In genomic region chr22:41478891-41479521, GRCh38 we compare ENCODE assay signal across 9 cellular contexts. TPM values are rescaled to one million over a fixed set of nuclear protein-coding genes. Genes with fewer than 3 reads are reported as not detected.
DNase-seq lines count a peak whose midpoint lies in the region; ATAC-seq, FAIRE-seq and TF ChIP-seq lines count a peak whose summit lies in the region.
"Had no signal": no experiment of that assay in that cellular context is flagged by ENCODE, and none has a peak within 500 bp of the region (broad histone marks: within the 10 kb centered on the region; RNA-seq: fewer than 3 reads in every experiment).

No MANE protein-coding gene starts in this region.

- H3K36me3 ChIP-seq in left ventricle myocardium inferior (peaks cover 14% of the 10 kb centered on the region), GM12878 (ENCODE audit: control insufficient read depth in 2 of 2, insufficient read depth in 2 of 2, low read length in 1 of 2) (peaks cover 0 to 4% of the 10 kb centered on the region in 2 experiments; a peak in 2 of 4 replicates), mesenchymal stem cell (ENCODE audit: control insufficient read depth in 1 of 2, insufficient read depth in 2 of 2, low read depth in 1 of 2, low read length in 2 of 2) (peaks cover 0 to 15% of the 10 kb centered on the region in 2 experiments), aorta (ENCODE audit: control insufficient read depth in 1 of 2, insufficient read depth in 2 of 2, low read length in 1 of 2) (no peaks in the 10 kb centered on the region)

- in situ Hi-C loops in GM12878 (cut with MboI) = no loop called here

- peaks cover 15 to 69% (median 50%) of the 10 kb centered on the region in 4 donors for H3K4me1 Mint-ChIP-seq in naive thymus-derived CD8-positive, alpha-beta T cell

- no peak overlapping the region for H2BK5ac ChIP-seq in mesenchymal stem cell (ENCODE audit: low read depth, low read length, poor library complexity, severe bottlenecking)

- ATAC-seq in GM12878 (peak; percentile 58), aorta (ENCODE audit: low FRiP score) (peak; percentile 8)
- no peak for ATAC-seq in naive thymus-derived CD8-positive, alpha-beta T cell

- no peak overlapping the region for H2AK5ac ChIP-seq in mesenchymal stem cell (ENCODE audit: low read length, severe bottlenecking)

- TF ChIP-seq POLR2A in GM12878 (IDR thresholded peaks at IDR 0.05; ENCODE audit: low read depth, low read length) = no peak

- CTCF ChIA-PET in GM12878 (lab: Yijun Ruan, JAX) = interaction anchor here (0.6 to 5.2 kb wide), 10 partner anchors 10 to 896 kb away, joined by 3 to 26 read pairs (median 4); partner anchors contain the start of genes ACO2 and PHF5A

- no peak overlapping the region for H3K18ac ChIP-seq in mesenchymal stem cell (ENCODE audit: low read depth in 1 of 2, low read length in 2 of 2)

- H3K9me3 ChIP-seq in left ventricle myocardium inferior (replicated peaks) (no peaks in the 10 kb centered on the region), GM12878 (replicated peaks; ENCODE audit: control insufficient read depth, insufficient read depth, low read length) (no peaks in the 10 kb centered on the region), mesenchymal stem cell (ENCODE audit: control insufficient read depth, low read length) (no peaks in the 10 kb centered on the region), aorta (ENCODE audit: control insufficient read depth, low read length) (no peaks in the 10 kb centered on the region)
- H3K9me3 ChIP-seq: neutrophil had no signal

- no peak overlapping the region for H2AFZ ChIP-seq in GM12878 (ENCODE audit: control insufficient read depth, low read depth, low read length)
- no peak overlapping the region for H2AFZ ChIP-seq in mesenchymal stem cell (ENCODE audit: low read depth, low read length)

- no peak overlapping the region for H2BK12ac ChIP-seq in mesenchymal stem cell (ENCODE audit: low read length in 2 of 2)

- H2BK15ac ChIP-seq in mesenchymal stem cell (ENCODE audit: low read depth, poor library complexity, severe bottlenecking) = no peak overlapping the region

- peak overlapping the region in 4 of 10 donors; percentile 17 to 66 (median 30) for H3K27ac Mint-ChIP-seq in naive thymus-derived CD8-positive, alpha-beta T cell

- peak overlapping the region; percentile 35 for H4K91ac ChIP-seq in mesenchymal stem cell (ENCODE audit: low read length)

- TF ChIP-seq CTCF in left ventricle myocardium inferior (IDR thresholded peaks at IDR 0.05; ENCODE audit: borderline replicate concordance) = no peak
- no peak for TF ChIP-seq CTCF in GM12878 (IDR thresholded peaks at IDR 0.05 in 2 of 3, conservative IDR thresholded peaks at IDR 0.05 in 1 of 3; ENCODE audit: control insufficient read depth in 2 of 3, extremely low read depth in 1 of 3, insufficient read depth in 1 of 3, low read depth in 3 of 3, low read length in 3 of 3)

- H3K4me3 ChIP-seq in left ventricle myocardium inferior = peak overlapping the region; percentile 17
- peak overlapping the region; percentile 38; the same call in 1 of the 2 replicates for H3K4me3 ChIP-seq in GM12878
- no peak overlapping the region for H3K4me3 ChIP-seq in mesenchymal stem cell (ENCODE audit: insufficient read depth in 1 of 2, low read depth in 1 of 2, low read length in 2 of 2)
- H3K4me3 ChIP-seq in aorta (ENCODE audit: low read length in 2 of 2) = no peak overlapping the region

- H3K9ac ChIP-seq in GM12878 (ENCODE audit: control insufficient read depth, insufficient read depth, low read length) (no peak overlapping the region), mesenchymal stem cell (ENCODE audit: low read length) (peak overlapping the region; percentile 74)

- FAIRE-seq in GM12878 (lab: Jason Lieb, UNC) = no peak

- H3K4me1 ChIP-seq in left ventricle myocardium inferior (peaks cover 98% of the 10 kb centered on the region), GM12878 (ENCODE audit: control insufficient read depth, insufficient read depth, low read length) (peaks cover 60% of the 10 kb centered on the region), mesenchymal stem cell (ENCODE audit: control insufficient read depth, insufficient read depth, low read depth, low read length) (peaks cover 24% of the 10 kb centered on the region), aorta (ENCODE audit: control insufficient read depth in 1 of 2, insufficient read depth in 2 of 2, low read length in 2 of 2) (peaks cover 3 to 4% of the 10 kb centered on the region in 2 donors)

- H3K27me3 ChIP-seq in left ventricle myocardium inferior (ENCODE audit: low read depth) = no peaks in the 10 kb centered on the region
- H3K27me3 ChIP-seq in GM12878 (replicated peaks in 1 of 2; ENCODE audit: control insufficient read depth in 2 of 2, insufficient read depth in 2 of 2, low read length in 1 of 2) = no peaks in the 10 kb centered on the region
- no peaks in the 10 kb centered on the region for H3K27me3 ChIP-seq in mesenchymal stem cell (ENCODE audit: control insufficient read depth in 1 of 2, insufficient read depth in 1 of 2, low read length in 2 of 2)
- H3K27me3 ChIP-seq in aorta (ENCODE audit: control insufficient read depth in 1 of 2, insufficient read depth in 2 of 2, low read length in 1 of 2) = no peaks in the 10 kb centered on the region
- H3K27me3 ChIP-seq: neutrophil had no signal

- RAD21 ChIA-PET in GM12878 (lab: Charles Lee; ENCODE audit: unreplicated experiment) = interaction anchor here (0.6 to 3.3 kb wide), 12 partner anchors 10 to 362 kb away, joined by 3 to 30 read pairs (median 6); partner anchors contain the start of genes ACO2, PHF5A, PMM1 and TEF

- H3K27ac ChIP-seq in left ventricle myocardium inferior (replicated peaks) = peak overlapping the region; percentile 76
- peak overlapping the region; percentile 52 for H3K27ac ChIP-seq in GM12878 (ENCODE audit: control insufficient read depth, insufficient read depth)
- no peak overlapping the region for H3K27ac ChIP-seq in mesenchymal stem cell (ENCODE audit: low read length, poor library complexity, severe bottlenecking)
- peak overlapping the region in 1 of 2 donors; percentile 85 for H3K27ac ChIP-seq in aorta (ENCODE audit: low read depth in 1 of 2, low read length in 2 of 2)
- H3K27ac ChIP-seq: neutrophil had no signal

- BruUV-seq in GM12878 (replicated peaks; lab: Mats Ljungman, UMichigan) = TSS peak; percentile 29

- WGBS in GM12878 (ENCODE audit: insufficient coverage, insufficient replicate concordance, low lambda C conversion rate, missing lambda C conversion rate) = 4% methylated on average over 7 of the region's 7 CpGs
- 94% methylated on average over 7 of the region's 7 CpGs for WGBS in mesenchymal stem cell
- 74 to 75% methylated on average over 7 of the region's 7 CpGs for WGBS in aorta, 2 donors

- peak overlapping the region in 1 of 10 donors; percentile 22 for H3K4me3 Mint-ChIP-seq in naive thymus-derived CD8-positive, alpha-beta T cell

- no peaks in the 10 kb centered on the region for H3K27me3 Mint-ChIP-seq in naive thymus-derived CD8-positive, alpha-beta T cell

- TF ChIP-seq EP300 in GM12878 (IDR thresholded peaks at IDR 0.05; ENCODE audit: borderline replicate concordance in 1 of 2, control insufficient read depth in 1 of 2, low read depth in 2 of 2, low read length in 2 of 2) = no peak

- peaks cover 36% of the 10 kb centered on the region for H3K79me1 ChIP-seq in mesenchymal stem cell (replicated peaks; ENCODE audit: low read length, poor library complexity, severe bottlenecking)

- no peak overlapping the region for H3K14ac ChIP-seq in mesenchymal stem cell (ENCODE audit: low read length in 2 of 2)

- no peak overlapping the region for H3K4ac ChIP-seq in mesenchymal stem cell (ENCODE audit: low read depth in 1 of 2, low read length in 2 of 2)

- POLR2A ChIA-PET in GM12878 (lab: Charles Lee) = interaction anchor here (0.6 to 9.0 kb wide), 11 partner anchors 10 to 1038 kb away, joined by 3 to 122 read pairs (median 6); partner anchors contain the start of genes ACO2, PHF5A, PMM1 and TOB2
- POLR2A ChIA-PET in naive thymus-derived CD8-positive, alpha-beta T cell (lab: Charles Lee) = interaction anchor here (0.8 to 1.1 kb wide), 2 partner anchors 46 to 67 kb away, joined by 3 read pairs; no protein-coding TSS in a partner anchor

- H4K8ac ChIP-seq in mesenchymal stem cell (ENCODE audit: low read length) = no peak overlapping the region

- intact Hi-C loops in left ventricle myocardium inferior (cut with micrococcal nuclease) = no loop called here
- intact Hi-C loops in cardiac septum (cut with DNase I) = no loop called here
- intact Hi-C loops in GM12878 (cut with micrococcal nuclease; ENCODE audit: unreplicated experiment) = no loop called here
- intact Hi-C loops in aorta (cut with DNase I) = no loop called here

- no peak overlapping the region for H2BK120ac ChIP-seq in mesenchymal stem cell (ENCODE audit: low read depth, low read length)

- 0 out of 2 replicates have a peak, but pooled peaks cover under 1% of the 10 kb centered on the region for H4K20me1 ChIP-seq in GM12878 (ENCODE audit: control insufficient read depth, insufficient read depth)

- peaks cover 0 to 24% (median 0%) of the 10 kb centered on the region in 3 donors for H3K36me3 Mint-ChIP-seq in naive thymus-derived CD8-positive, alpha-beta T cell

- H3K4me2 ChIP-seq in GM12878 (ENCODE audit: control insufficient read depth, insufficient read depth) (peak overlapping the region; percentile 36), mesenchymal stem cell (ENCODE audit: low read length, poor library complexity, severe bottlenecking) (no peak overlapping the region)

- H3K79me2 ChIP-seq in GM12878 (ENCODE audit: control insufficient read depth, insufficient read depth, low read length) = peaks cover 77% of the 10 kb centered on the region

- SMC1A ChIA-PET in GM12878 (lab: Charles Lee; ENCODE audit: uncharacterized antibody, unreplicated experiment) = interaction anchor here (0.8 to 6.5 kb wide), 12 partner anchors 9 to 76 kb away, joined by 3 to 59 read pairs (median 7); partner anchors contain the start of genes ACO2, PHF5A and TOB2

- no peak overlapping the region for H3K23ac ChIP-seq in mesenchymal stem cell (ENCODE audit: low read length in 2 of 2)

- no peaks in the 10 kb centered on the region for H3K9me3 Mint-ChIP-seq in naive thymus-derived CD8-positive, alpha-beta T cell

- no peak for DNase-seq in left ventricle myocardium inferior
- DNase-seq in cardiac septum (ENCODE audit: low spot score) = no peak
- DNase-seq in GM12878 (ENCODE audit: low read depth, low spot score) = peak; percentile 61
- DNase-seq in mesenchymal stem cell = peak; percentile 52
- peak in 1 of 2 donors; percentile 62 for DNase-seq in aorta
- DNase-seq in DMS153 treated with DMSO at 0.1 percent for 48 hours (lab: John Stamatoyannopoulos, UW; ENCODE audit: unreplicated experiment) = no peak
- DNase-seq in naive thymus-derived CD8-positive, alpha-beta T cell = no peak
- DNase-seq in DMS53 (lab: John Stamatoyannopoulos, UW) = no peak

- TF ChIP-seq RAD21 in GM12878 (IDR thresholded peaks at IDR 0.05; ENCODE audit: insufficient read depth, low read depth, low read length) = no peak

RNA-seq across cellular contexts. Expression of gene ACO2, which starts 10.1 kb away (rescaled TPM):
- 851 TPM for total RNA-seq in left ventricle myocardium inferior
- 662 TPM for total RNA-seq in cardiac septum
- 78.7 and 86.2 TPM in 2 replicates for total RNA-seq in GM12878 (2013; cell fraction: nucleolus; rRNA removed)
- 115 and 132 TPM in 2 replicates for total RNA-seq in GM12878 (2014; rRNA removed)
- total RNA-seq in GM12878 (2014; rRNA removed; fragmentation: Illumina TruSeq; extraction: Trizol) = 63.2 and 69.0 TPM in 2 replicates
- 127 and 133 TPM in 2 replicates for total RNA-seq in GM12878 (2021)
- polyA plus RNA-seq in GM12878 (2011; ENCODE audit: low read depth) = 48.7 TPM
- polyA plus RNA-seq in GM12878 (2011; rRNA removed) = 16.1 and 22.4 TPM in 2 replicates
- polyA plus RNA-seq in GM12878 (2011; cell fraction: cytosol; rRNA removed) = 60.6 and 64.3 TPM in 2 replicates
- polyA plus RNA-seq in GM12878 (2011; cell fraction: nucleus; rRNA removed) = 355 and 367 TPM in 2 replicates
- 71.7 and 92.0 TPM in 2 replicates for polyA plus RNA-seq in GM12878 (2012)
- polyA plus RNA-seq in GM12878 (2014; fragmentation: Illumina TruSeq; extraction: Trizol) = 41.6 and 102 TPM in 2 replicates
- polyA plus RNA-seq in GM12878 (2014; fragmentation: Nextera tagmentation; extraction: Ambion mirVana) = 10 to 100 TPM; 21.4 to 22.3 TPM
- 74.8 and 83.8 TPM in 2 replicates for polyA plus RNA-seq in GM12878 (2014; rRNA removed)
- polyA plus RNA-seq in GM12878 (2016; fragmentation: Nextera tagmentation; extraction: Ambion mirVana) = 100 to 1,000 TPM; 211 to 214 TPM
- polyA minus RNA-seq in GM12878 (2011; rRNA and poly(A)+ RNA removed) = 23.3 and 35.4 TPM in 2 replicates
- 26.1 and 33.6 TPM in 2 replicates for polyA minus RNA-seq in GM12878 (2011; cell fraction: cytosol; rRNA and poly(A)+ RNA removed)
- 42.7 and 65.6 TPM in 2 replicates for polyA minus RNA-seq in GM12878 (2011; cell fraction: nucleus; rRNA and poly(A)+ RNA removed)
- polyA plus RNA-seq in mesenchymal stem cell (2013, experiment 1 of 2) = 46.6 TPM
- 46.8 TPM for polyA plus RNA-seq in mesenchymal stem cell (2013, experiment 2 of 2)
- total RNA-seq in aorta = 10 to 100 TPM; 53.7 to 60.7 TPM
- 10 to 100 TPM; 39.5 to 49.6 TPM for polyA plus RNA-seq in aorta
- 10 to 100 TPM; 67.7 to 75.1 TPM for total RNA-seq in naive thymus-derived CD8-positive, alpha-beta T cell
- 10 to 100 TPM; 64.2 to 91.9 (median 72.3) TPM for polyA plus RNA-seq in naive thymus-derived CD8-positive, alpha-beta T cell

RNA-seq across cellular contexts. Expression of gene PHF5A, which starts 10.5 kb away (rescaled TPM):
- total RNA-seq in left ventricle myocardium inferior = 23.9 TPM
- 22.0 TPM for total RNA-seq in cardiac septum
- 6.6 and 7.7 TPM in 2 replicates for total RNA-seq in GM12878 (2013; cell fraction: nucleolus; rRNA removed)
- 81.4 and 99.9 TPM in 2 replicates for total RNA-seq in GM12878 (2014; rRNA removed)
- total RNA-seq in GM12878 (2014; rRNA removed; fragmentation: Illumina TruSeq; extraction: Trizol) = 85.5 and 86.8 TPM in 2 replicates
- total RNA-seq in GM12878 (2021) = 64.2 and 64.8 TPM in 2 replicates
- polyA plus RNA-seq in GM12878 (2011; ENCODE audit: low read depth) = 38.8 TPM
- 96.7 and 99.4 TPM in 2 replicates for polyA plus RNA-seq in GM12878 (2011; rRNA removed)
- polyA plus RNA-seq in GM12878 (2011; cell fraction: cytosol; rRNA removed) = 63.8 and 68.0 TPM in 2 replicates
- polyA plus RNA-seq in GM12878 (2011; cell fraction: nucleus; rRNA removed) = 36.7 and 44.3 TPM in 2 replicates
- polyA plus RNA-seq in GM12878 (2012) = 30.5 and 37.3 TPM in 2 replicates
- 91.7 and 101 TPM in 2 replicates for polyA plus RNA-seq in GM12878 (2014; fragmentation: Illumina TruSeq; extraction: Trizol)
- polyA plus RNA-seq in GM12878 (2014; fragmentation: Nextera tagmentation; extraction: Ambion mirVana) = 10 to 100 TPM; 40.5 to 77.0 TPM
- polyA plus RNA-seq in GM12878 (2014; rRNA removed) = 97.6 and 115 TPM in 2 replicates
- 10 to 100 TPM; 51.5 to 52.4 TPM for polyA plus RNA-seq in GM12878 (2016; fragmentation: Nextera tagmentation; extraction: Ambion mirVana)
- polyA minus RNA-seq in GM12878 (2011; rRNA and poly(A)+ RNA removed) = 34.6 and 35.7 TPM in 2 replicates
- 8.1 and 11.6 TPM in 2 replicates for polyA minus RNA-seq in GM12878 (2011; cell fraction: cytosol; rRNA and poly(A)+ RNA removed)
- polyA minus RNA-seq in GM12878 (2011; cell fraction: nucleus; rRNA and poly(A)+ RNA removed) = 5.0 and 11.9 TPM in 2 replicates
- 26.6 TPM for polyA plus RNA-seq in mesenchymal stem cell (2013, experiment 1 of 2)
- polyA plus RNA-seq in mesenchymal stem cell (2013, experiment 2 of 2) = 26.3 TPM
- total RNA-seq in aorta = 10 to 100 TPM; 22.5 to 27.0 TPM
- 10 to 100 TPM; 29.8 to 43.1 TPM for polyA plus RNA-seq in aorta
- total RNA-seq in naive thymus-derived CD8-positive, alpha-beta T cell = 10 to 100 TPM; 34.0 to 35.8 TPM
- polyA plus RNA-seq in naive thymus-derived CD8-positive, alpha-beta T cell = 10 to 100 TPM; 17.2 to 21.4 (median 17.9) TPM

RNA-seq across cellular contexts. Expression of gene TOB2, which starts 32.4 kb away (rescaled TPM):
- total RNA-seq in left ventricle myocardium inferior (63.6 TPM), cardiac septum (26.9 TPM), GM12878 (2014; rRNA removed) (15.9 and 18.2 TPM in 2 replicates), GM12878 (2014; rRNA removed; fragmentation: Illumina TruSeq; extraction: Trizol) (10.7 and 12.2 TPM in 2 replicates), GM12878 (2021) (30.6 and 32.0 TPM in 2 replicates), aorta (10 to 100 TPM; 47.7 to 55.9 TPM)
- 15.1 and 15.4 TPM in 2 replicates for total RNA-seq in GM12878 (2013; cell fraction: nucleolus; rRNA removed)
- polyA plus RNA-seq in GM12878 (2011; ENCODE audit: low read depth) = 6.7 TPM
- polyA plus RNA-seq in GM12878 (2011; rRNA removed) (4.4 and 10.3 TPM in 2 replicates), GM12878 (2014; fragmentation: Illumina TruSeq; extraction: Trizol) (11.0 and 17.6 TPM in 2 replicates), GM12878 (2014; fragmentation: Nextera tagmentation; extraction: Ambion mirVana) (10 to 100 TPM in 1 of 2 experiments, 1 to 10 TPM in 1; 4.5 to 11.1 TPM), GM12878 (2014; rRNA removed) (12.7 and 16.9 TPM in 2 replicates), GM12878 (2016; fragmentation: Nextera tagmentation; extraction: Ambion mirVana) (10 to 100 TPM; 19.4 to 19.6 TPM), aorta (10 to 100 TPM; 12.9 to 15.5 TPM)
- polyA plus RNA-seq in GM12878 (2011; cell fraction: cytosol; rRNA removed) = 11.9 and 14.1 TPM in 2 replicates
- polyA plus RNA-seq in GM12878 (2011; cell fraction: nucleus; rRNA removed) = 10.6 and 15.2 TPM in 2 replicates
- polyA plus RNA-seq in GM12878 (2012) = 13.7 and 17.0 TPM in 2 replicates
- 9.7 and 11.9 TPM in 2 replicates for polyA minus RNA-seq in GM12878 (2011; rRNA and poly(A)+ RNA removed)
- polyA minus RNA-seq in GM12878 (2011; cell fraction: cytosol; rRNA and poly(A)+ RNA removed) = 8.4 and 10.3 TPM in 2 replicates
- 3.5 and 5.8 TPM in 2 replicates for polyA minus RNA-seq in GM12878 (2011; cell fraction: nucleus; rRNA and poly(A)+ RNA removed)
- polyA plus RNA-seq in mesenchymal stem cell (2013, experiment 1 of 2) = 42.5 TPM
- polyA plus RNA-seq in mesenchymal stem cell (2013, experiment 2 of 2) = 43.0 TPM
- total RNA-seq in naive thymus-derived CD8-positive, alpha-beta T cell = 10 to 100 TPM; 26.2 to 26.4 TPM
- 10 to 100 TPM in 1 of 3 donors, 1 to 10 TPM in 2; 8.7 to 12.1 (median 9.0) TPM for polyA plus RNA-seq in naive thymus-derived CD8-positive, alpha-beta T cell

Comparison
In these comparisons a context has a peak if more than half of its experiments do, and no peak if none do; other contexts are left out.
1. DNase-seq: peak in GM12878 (single experiment) and mesenchymal stem cell (single experiment); none in left ventricle myocardium inferior (single experiment), cardiac septum (single experiment), DMS153 treated with DMSO at 0.1 percent for 48 hours (single experiment), naive thymus-derived CD8-positive, alpha-beta T cell (0 of 10) and DMS53 (single experiment).
2. H3K4me3 ChIP-seq: peak in left ventricle myocardium inferior (single experiment) and GM12878 (single experiment); none in mesenchymal stem cell (0 of 2) and aorta (0 of 2).
3. ATAC-seq: peak in GM12878 (single experiment) and aorta (single experiment); none in naive thymus-derived CD8-positive, alpha-beta T cell (0 of 2).